28 cellular contexts compared by ENCODE assay signal in genomic region chr10:129038490-129039011, GRCh38.
"Had no signal": no experiment of that assay in that cellular context is flagged by ENCODE, and none has a peak within 500 bp of the region (broad histone marks: within the 10 kb centered on the region; RNA-seq: fewer than 3 reads in every experiment).

No MANE protein-coding gene starts in this region.

- H3K4me1 ChIP-seq: adrenal gland, breast epithelium, Peyer's patch, SJCRH30 had no signal

- H3K9me3 ChIP-seq: adrenal gland, breast epithelium, MG63, Peyer's patch, SJCRH30, SK-N-SH had no signal

- H3K4me3 ChIP-seq: adrenal gland, breast epithelium, MG63, Peyer's patch, SJCRH30 had no signal

- DNase-seq: activated CD4-positive, alpha-beta memory T cell treated with anti-CD3 and anti-CD28 coated beads, Interleukin-2, amount 10 ng/mL, durations not matched to agents 7 days and 5 days; activated CD4-positive, alpha-beta T cell treated with anti-CD3 and anti-CD28 coated beads for 36 hours; activated CD4-positive, alpha-beta T cell treated with anti-CD3 and anti-CD28 coated beads, Interleukin-2, amount 50 U/mL, for 1 hour; activated naive CD4-positive, alpha-beta T cell treated with anti-CD3 and anti-CD28 coated beads, Interleukin-2, amount 50 U/mL, for 16 hours; activated naive CD8-positive, alpha-beta T cell treated with anti-CD3 and anti-CD28 coated beads, Interleukin-2, amount 10 ng/mL, durations not matched to agents 7 days and 5 days; adrenal gland; anterior cingulate cortex; caudate nucleus; MG63; MV-4-11; NCI-H1092 treated with DMSO at 0.1 percent for 48 hours; NCI-H1417 treated with DMSO at 0.1 percent for 48 hours; NCI-H1694; NCI-H2029; NCI-H2107; NCI-H2171 treated with DMSO at 0.1 percent for 48 hours; NCI-H345; NCI-H510A; NCI-H526 treated with DMSO at 0.1 percent for 48 hours; NCI-H82; Peyer's patch; Right ventricle myocardium superior; SJCRH30; SK-N-SH; T-helper 1 cell had no signal

- H3K27me3 ChIP-seq: MG63, Peyer's patch, SJCRH30 had no signal

- H3K4me2 ChIP-seq: SK-N-SH had no signal

- H3K36me3 ChIP-seq: adrenal gland, breast epithelium, MG63, Peyer's patch, SJCRH30 had no signal

- H3K9ac ChIP-seq: SK-N-SH had no signal

- H3K27ac ChIP-seq: adrenal gland, Peyer's patch, RWPE1, SJCRH30, VCaP had no signal

- ATAC-seq: activated CD4-positive, alpha-beta T cell treated with anti-CD3 and anti-CD28 coated beads for 36 hours had no signal
